1 cellular context compared by ENCODE assay signal in the genomic region with DNA sequence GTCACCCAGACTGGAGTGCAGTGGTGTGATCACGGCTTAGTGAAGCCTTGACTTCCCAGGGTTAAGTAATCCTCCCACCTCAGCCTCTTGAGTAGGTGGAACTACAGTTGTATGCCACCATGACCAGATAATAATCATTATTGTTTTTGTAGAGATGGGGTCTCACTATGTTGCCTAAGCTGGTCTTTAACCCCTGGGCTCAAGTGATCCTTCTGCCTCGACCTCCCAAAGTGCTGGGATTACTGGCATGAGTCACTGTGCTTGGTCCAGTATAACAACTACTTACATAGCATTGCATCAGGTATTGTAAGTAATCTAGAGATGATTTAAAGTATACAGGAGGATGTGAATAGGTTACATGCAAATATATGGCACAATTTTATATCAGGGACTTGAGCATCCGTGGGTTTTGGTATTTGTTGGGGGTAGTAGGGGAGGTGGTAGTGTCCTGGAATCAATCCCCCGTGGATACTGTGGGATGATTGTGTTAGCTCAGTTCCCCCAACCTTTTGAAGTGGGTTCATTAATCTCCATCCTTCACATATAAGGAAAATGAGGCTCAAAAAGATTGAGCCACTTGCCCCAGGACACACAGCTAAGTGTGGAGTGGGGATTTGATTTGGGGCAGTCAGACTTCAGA.
A peak's percentile ranks its signal among the peaks of the same experiment; 100 is the strongest.
TF ChIP-seq lines count a peak whose summit lies in the region.

No MANE protein-coding gene starts in this region.

TF ChIP-seq in K562, 482 proteins besides CTCF, POLR2A, EP300 and RAD21 (continues in another document):
- TF ChIP-seq STAG1 (CRISPR knock-in tag; IDR thresholded peaks at IDR 0.05; ENCODE audit: borderline replicate concordance) (no peak), CCAR2 (IDR thresholded peaks at IDR 0.05; ENCODE audit: low read depth, low read length) (no peak), RUNX1 (IDR thresholded peaks at IDR 0.05; ENCODE audit: low read depth) (no peak), PHB (CRISPR knock-in tag; IDR thresholded peaks at IDR 0.05) (no peak), GTF2A2 (tag; IDR thresholded peaks at IDR 0.05) (no peak), KDM4B (IDR thresholded peaks at IDR 0.05; ENCODE audit: borderline replicate concordance in 2 of 2, low read depth in 1 of 2) (no peak), RBM14 (IDR thresholded peaks at IDR 0.05; ENCODE audit: borderline replicate concordance, insufficient read depth, low read depth, low read length) (no peak), ASH1L (IDR thresholded peaks at IDR 0.05; ENCODE audit: borderline replicate concordance, low read depth, partially characterized antibody) (no peak), ZNF583 (CRISPR knock-in tag; IDR thresholded peaks at IDR 0.05) (no peak), FOXJ2 (tag; IDR thresholded peaks at IDR 0.05) (no peak), MYNN (IDR thresholded peaks at IDR 0.05) (no peak), MYNN (CRISPR knock-in tag; IDR thresholded peaks at IDR 0.05) (no peak), GABPB2 (CRISPR knock-in tag; conservative IDR thresholded peaks at IDR 0.05) (no peak), ESRRA (IDR thresholded peaks at IDR 0.05; ENCODE audit: borderline replicate concordance, low read depth) (no peak), GABPA (tag; conservative IDR thresholded peaks at IDR 0.05; ENCODE audit: low read depth) (no peak), TAF1 (IDR thresholded peaks at IDR 0.05; ENCODE audit: control insufficient read depth, extremely low read depth, insufficient read depth, low read length, severe bottlenecking) (no peak), SLC30A9 (CRISPR knock-in tag; IDR thresholded peaks at IDR 0.05) (no peak), RHOXF2B (CRISPR knock-in tag; conservative IDR thresholded peaks at IDR 0.05) (no peak), MYBL2 (IDR thresholded peaks at IDR 0.05; ENCODE audit: low read depth) (no peak), MYBL2 (CRISPR knock-in tag; IDR thresholded peaks at IDR 0.05; ENCODE audit: borderline replicate concordance) (no peak), ZKSCAN8 (CRISPR knock-in tag; IDR thresholded peaks at IDR 0.05) (no peak; the same call in 1 of the 2 replicates), ZBTB8A (IDR thresholded peaks at IDR 0.05; ENCODE audit: partially characterized antibody) (no peak), HIVEP1 (CRISPR knock-in tag; IDR thresholded peaks at IDR 0.05) (no peak), CEBPB (tag; IDR thresholded peaks at IDR 0.05) (no peak), RFX1 (IDR thresholded peaks at IDR 0.05) (no peak), MXI1 (IDR thresholded peaks at IDR 0.05; ENCODE audit: low read depth, low read length) (no peak), BHLHE40 (IDR thresholded peaks at IDR 0.05; ENCODE audit: low read length) (no peak), PPARD (CRISPR knock-in tag; IDR thresholded peaks at IDR 0.05) (no peak), ZNF23 (CRISPR knock-in tag; IDR thresholded peaks at IDR 0.05) (no peak), ATF7 (IDR thresholded peaks at IDR 0.05) (peak; percentile 74), SIN3B (IDR thresholded peaks at IDR 0.05; ENCODE audit: low read depth) (no peak), TEAD1 (CRISPR knock-in tag; IDR thresholded peaks at IDR 0.05) (no peak), ETV1 (tag; conservative IDR thresholded peaks at IDR 0.05; ENCODE audit: low read depth) (0 out of 2 replicates have a peak, but pooled peaks have one; percentile 21), TBL1XR1 (IDR thresholded peaks at IDR 0.05; ENCODE audit: low read length in 2 of 2) (no peak), ZBTB1 (CRISPR knock-in tag; IDR thresholded peaks at IDR 0.05; ENCODE audit: borderline replicate concordance, low read depth) (no peak), LARP7 (IDR thresholded peaks at IDR 0.05) (no peak)
- TF ChIP-seq, protein P1, sequence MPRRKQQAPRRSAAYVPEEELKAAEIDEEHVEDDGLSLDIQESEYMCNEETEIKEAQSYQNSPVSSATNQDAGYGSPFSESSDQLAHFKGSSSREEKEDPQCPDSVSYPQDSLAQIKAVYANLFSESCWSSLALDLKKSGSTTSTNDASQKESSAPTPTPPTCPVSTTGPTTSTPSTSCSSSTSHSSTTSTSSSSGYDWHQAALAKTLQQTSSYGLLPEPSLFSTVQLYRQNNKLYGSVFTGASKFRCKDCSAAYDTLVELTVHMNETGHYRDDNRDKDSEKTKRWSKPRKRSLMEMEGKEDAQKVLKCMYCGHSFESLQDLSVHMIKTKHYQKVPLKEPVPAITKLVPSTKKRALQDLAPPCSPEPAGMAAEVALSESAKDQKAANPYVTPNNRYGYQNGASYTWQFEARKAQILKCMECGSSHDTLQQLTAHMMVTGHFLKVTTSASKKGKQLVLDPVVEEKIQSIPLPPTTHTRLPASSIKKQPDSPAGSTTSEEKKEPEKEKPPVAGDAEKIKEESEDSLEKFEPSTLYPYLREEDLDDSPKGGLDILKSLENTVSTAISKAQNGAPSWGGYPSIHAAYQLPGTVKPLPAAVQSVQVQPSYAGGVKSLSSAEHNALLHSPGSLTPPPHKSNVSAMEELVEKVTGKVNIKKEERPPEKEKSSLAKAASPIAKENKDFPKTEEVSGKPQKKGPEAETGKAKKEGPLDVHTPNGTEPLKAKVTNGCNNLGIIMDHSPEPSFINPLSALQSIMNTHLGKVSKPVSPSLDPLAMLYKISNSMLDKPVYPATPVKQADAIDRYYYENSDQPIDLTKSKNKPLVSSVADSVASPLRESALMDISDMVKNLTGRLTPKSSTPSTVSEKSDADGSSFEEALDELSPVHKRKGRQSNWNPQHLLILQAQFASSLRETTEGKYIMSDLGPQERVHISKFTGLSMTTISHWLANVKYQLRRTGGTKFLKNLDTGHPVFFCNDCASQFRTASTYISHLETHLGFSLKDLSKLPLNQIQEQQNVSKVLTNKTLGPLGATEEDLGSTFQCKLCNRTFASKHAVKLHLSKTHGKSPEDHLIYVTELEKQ (CRISPR knock-in tag; IDR thresholded peaks at IDR 0.05) = no peak
- TF ChIP-seq, protein P2, sequence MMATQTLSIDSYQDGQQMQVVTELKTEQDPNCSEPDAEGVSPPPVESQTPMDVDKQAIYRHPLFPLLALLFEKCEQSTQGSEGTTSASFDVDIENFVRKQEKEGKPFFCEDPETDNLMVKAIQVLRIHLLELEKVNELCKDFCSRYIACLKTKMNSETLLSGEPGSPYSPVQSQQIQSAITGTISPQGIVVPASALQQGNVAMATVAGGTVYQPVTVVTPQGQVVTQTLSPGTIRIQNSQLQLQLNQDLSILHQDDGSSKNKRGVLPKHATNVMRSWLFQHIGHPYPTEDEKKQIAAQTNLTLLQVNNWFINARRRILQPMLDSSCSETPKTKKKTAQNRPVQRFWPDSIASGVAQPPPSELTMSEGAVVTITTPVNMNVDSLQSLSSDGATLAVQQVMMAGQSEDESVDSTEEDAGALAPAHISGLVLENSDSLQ (IDR thresholded peaks at IDR 0.05) = no peak
- TF ChIP-seq, protein P3, sequence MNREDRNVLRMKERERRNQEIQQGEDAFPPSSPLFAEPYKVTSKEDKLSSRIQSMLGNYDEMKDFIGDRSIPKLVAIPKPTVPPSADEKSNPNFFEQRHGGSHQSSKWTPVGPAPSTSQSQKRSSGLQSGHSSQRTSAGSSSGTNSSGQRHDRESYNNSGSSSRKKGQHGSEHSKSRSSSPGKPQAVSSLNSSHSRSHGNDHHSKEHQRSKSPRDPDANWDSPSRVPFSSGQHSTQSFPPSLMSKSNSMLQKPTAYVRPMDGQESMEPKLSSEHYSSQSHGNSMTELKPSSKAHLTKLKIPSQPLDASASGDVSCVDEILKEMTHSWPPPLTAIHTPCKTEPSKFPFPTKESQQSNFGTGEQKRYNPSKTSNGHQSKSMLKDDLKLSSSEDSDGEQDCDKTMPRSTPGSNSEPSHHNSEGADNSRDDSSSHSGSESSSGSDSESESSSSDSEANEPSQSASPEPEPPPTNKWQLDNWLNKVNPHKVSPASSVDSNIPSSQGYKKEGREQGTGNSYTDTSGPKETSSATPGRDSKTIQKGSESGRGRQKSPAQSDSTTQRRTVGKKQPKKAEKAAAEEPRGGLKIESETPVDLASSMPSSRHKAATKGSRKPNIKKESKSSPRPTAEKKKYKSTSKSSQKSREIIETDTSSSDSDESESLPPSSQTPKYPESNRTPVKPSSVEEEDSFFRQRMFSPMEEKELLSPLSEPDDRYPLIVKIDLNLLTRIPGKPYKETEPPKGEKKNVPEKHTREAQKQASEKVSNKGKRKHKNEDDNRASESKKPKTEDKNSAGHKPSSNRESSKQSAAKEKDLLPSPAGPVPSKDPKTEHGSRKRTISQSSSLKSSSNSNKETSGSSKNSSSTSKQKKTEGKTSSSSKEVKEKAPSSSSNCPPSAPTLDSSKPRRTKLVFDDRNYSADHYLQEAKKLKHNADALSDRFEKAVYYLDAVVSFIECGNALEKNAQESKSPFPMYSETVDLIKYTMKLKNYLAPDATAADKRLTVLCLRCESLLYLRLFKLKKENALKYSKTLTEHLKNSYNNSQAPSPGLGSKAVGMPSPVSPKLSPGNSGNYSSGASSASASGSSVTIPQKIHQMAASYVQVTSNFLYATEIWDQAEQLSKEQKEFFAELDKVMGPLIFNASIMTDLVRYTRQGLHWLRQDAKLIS (CRISPR knock-in tag; IDR thresholded peaks at IDR 0.05) = no peak
- TF ChIP-seq, protein P4, sequence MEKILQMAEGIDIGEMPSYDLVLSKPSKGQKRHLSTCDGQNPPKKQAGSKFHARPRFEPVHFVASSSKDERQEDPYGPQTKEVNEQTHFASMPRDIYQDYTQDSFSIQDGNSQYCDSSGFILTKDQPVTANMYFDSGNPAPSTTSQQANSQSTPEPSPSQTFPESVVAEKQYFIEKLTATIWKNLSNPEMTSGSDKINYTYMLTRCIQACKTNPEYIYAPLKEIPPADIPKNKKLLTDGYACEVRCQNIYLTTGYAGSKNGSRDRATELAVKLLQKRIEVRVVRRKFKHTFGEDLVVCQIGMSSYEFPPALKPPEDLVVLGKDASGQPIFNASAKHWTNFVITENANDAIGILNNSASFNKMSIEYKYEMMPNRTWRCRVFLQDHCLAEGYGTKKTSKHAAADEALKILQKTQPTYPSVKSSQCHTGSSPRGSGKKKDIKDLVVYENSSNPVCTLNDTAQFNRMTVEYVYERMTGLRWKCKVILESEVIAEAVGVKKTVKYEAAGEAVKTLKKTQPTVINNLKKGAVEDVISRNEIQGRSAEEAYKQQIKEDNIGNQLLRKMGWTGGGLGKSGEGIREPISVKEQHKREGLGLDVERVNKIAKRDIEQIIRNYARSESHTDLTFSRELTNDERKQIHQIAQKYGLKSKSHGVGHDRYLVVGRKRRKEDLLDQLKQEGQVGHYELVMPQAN (IDR thresholded peaks at IDR 0.05; ENCODE audit: borderline replicate concordance) = no peak
- TF ChIP-seq, protein P5, sequence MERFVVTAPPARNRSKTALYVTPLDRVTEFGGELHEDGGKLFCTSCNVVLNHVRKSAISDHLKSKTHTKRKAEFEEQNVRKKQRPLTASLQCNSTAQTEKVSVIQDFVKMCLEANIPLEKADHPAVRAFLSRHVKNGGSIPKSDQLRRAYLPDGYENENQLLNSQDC (CRISPR knock-in tag; IDR thresholded peaks at IDR 0.05) = no peak
- TF ChIP-seq, protein P6, sequence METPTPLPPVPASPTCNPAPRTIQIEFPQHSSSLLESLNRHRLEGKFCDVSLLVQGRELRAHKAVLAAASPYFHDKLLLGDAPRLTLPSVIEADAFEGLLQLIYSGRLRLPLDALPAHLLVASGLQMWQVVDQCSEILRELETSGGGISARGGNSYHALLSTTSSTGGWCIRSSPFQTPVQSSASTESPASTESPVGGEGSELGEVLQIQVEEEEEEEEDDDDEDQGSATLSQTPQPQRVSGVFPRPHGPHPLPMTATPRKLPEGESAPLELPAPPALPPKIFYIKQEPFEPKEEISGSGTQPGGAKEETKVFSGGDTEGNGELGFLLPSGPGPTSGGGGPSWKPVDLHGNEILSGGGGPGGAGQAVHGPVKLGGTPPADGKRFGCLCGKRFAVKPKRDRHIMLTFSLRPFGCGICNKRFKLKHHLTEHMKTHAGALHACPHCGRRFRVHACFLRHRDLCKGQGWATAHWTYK (CRISPR knock-in tag; IDR thresholded peaks at IDR 0.05) = no peak
- TF ChIP-seq, protein P7, sequence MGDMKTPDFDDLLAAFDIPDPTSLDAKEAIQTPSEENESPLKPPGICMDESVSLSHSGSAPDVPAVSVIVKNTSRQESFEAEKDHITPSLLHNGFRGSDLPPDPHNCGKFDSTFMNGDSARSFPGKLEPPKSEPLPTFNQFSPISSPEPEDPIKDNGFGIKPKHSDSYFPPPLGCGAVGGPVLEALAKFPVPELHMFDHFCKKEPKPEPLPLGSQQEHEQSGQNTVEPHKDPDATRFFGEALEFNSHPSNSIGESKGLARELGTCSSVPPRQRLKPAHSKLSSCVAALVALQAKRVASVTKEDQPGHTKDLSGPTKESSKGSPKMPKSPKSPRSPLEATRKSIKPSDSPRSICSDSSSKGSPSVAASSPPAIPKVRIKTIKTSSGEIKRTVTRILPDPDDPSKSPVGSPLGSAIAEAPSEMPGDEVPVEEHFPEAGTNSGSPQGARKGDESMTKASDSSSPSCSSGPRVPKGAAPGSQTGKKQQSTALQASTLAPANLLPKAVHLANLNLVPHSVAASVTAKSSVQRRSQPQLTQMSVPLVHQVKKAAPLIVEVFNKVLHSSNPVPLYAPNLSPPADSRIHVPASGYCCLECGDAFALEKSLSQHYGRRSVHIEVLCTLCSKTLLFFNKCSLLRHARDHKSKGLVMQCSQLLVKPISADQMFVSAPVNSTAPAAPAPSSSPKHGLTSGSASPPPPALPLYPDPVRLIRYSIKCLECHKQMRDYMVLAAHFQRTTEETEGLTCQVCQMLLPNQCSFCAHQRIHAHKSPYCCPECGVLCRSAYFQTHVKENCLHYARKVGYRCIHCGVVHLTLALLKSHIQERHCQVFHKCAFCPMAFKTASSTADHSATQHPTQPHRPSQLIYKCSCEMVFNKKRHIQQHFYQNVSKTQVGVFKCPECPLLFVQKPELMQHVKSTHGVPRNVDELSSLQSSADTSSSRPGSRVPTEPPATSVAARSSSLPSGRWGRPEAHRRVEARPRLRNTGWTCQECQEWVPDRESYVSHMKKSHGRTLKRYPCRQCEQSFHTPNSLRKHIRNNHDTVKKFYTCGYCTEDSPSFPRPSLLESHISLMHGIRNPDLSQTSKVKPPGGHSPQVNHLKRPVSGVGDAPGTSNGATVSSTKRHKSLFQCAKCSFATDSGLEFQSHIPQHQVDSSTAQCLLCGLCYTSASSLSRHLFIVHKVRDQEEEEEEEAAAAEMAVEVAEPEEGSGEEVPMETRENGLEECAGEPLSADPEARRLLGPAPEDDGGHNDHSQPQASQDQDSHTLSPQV (IDR thresholded peaks at IDR 0.05) = no peak
- TF ChIP-seq, protein P8, sequence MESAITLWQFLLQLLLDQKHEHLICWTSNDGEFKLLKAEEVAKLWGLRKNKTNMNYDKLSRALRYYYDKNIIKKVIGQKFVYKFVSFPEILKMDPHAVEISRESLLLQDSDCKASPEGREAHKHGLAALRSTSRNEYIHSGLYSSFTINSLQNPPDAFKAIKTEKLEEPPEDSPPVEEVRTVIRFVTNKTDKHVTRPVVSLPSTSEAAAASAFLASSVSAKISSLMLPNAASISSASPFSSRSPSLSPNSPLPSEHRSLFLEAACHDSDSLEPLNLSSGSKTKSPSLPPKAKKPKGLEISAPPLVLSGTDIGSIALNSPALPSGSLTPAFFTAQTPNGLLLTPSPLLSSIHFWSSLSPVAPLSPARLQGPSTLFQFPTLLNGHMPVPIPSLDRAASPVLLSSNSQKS (CRISPR knock-in tag; IDR thresholded peaks at IDR 0.05) = no peak
- TF ChIP-seq, protein P9, sequence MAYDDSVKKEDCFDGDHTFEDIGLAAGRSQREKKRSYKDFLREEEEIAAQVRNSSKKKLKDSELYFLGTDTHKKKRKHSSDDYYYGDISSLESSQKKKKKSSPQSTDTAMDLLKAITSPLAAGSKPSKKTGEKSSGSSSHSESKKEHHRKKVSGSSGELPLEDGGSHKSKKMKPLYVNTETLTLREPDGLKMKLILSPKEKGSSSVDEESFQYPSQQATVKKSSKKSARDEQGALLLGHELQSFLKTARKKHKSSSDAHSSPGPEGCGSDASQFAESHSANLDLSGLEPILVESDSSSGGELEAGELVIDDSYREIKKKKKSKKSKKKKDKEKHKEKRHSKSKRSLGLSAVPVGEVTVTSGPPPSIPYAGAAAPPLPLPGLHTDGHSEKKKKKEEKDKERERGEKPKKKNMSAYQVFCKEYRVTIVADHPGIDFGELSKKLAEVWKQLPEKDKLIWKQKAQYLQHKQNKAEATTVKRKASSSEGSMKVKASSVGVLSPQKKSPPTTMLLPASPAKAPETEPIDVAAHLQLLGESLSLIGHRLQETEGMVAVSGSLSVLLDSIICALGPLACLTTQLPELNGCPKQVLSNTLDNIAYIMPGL (CRISPR knock-in tag; IDR thresholded peaks at IDR 0.05) = no peak
